17 cellular contexts compared by ENCODE assay signal in the genomic region with DNA sequence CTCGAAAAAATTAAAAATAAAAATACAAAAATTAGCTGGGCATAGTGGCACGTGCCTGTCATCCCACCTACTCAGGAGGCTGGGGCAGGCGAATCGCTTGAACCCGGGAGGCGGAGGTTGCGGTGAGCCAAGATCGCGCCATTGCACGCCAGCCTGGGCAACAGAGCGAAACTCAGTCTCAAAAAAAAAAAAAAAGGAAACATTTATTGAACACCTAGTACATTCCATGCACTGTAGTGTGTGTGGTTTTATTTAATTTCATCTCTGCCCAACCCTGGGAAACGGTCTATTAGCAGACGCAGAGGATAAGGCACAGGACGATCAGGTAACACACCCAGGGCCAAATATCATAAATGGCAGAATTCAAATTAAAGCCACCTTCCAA. TPM values are rescaled to one million over a fixed set of nuclear protein-coding genes. Genes with fewer than 3 reads are reported as not detected.
DNase-seq lines count a peak whose midpoint lies in the region; ATAC-seq, FAIRE-seq and TF ChIP-seq lines count a peak whose summit lies in the region.
"Had no signal": no experiment of that assay in that cellular context is flagged by ENCODE, and none has a peak within 500 bp of the region (broad histone marks: within the 10 kb centered on the region; RNA-seq: fewer than 3 reads in every experiment).

No MANE protein-coding gene starts in this region.

- H3K9me3 ChIP-seq in HepG2 (ENCODE audit: low read length) = no peaks in the 10 kb centered on the region
- H3K9me3 ChIP-seq in right lobe of liver = no peaks in the 10 kb centered on the region
- no peaks in the 10 kb centered on the region for H3K9me3 ChIP-seq in mucosa of rectum (ENCODE audit: control insufficient read depth in 2 of 2, low read length in 2 of 2)
- H3K9me3 ChIP-seq in stomach = no peaks in the 10 kb centered on the region
- H3K9me3 ChIP-seq: ovary, SJSA1 had no signal

- peak overlapping the region; percentile 99 for H2AFZ ChIP-seq in HepG2 (ENCODE audit: low read length)

- peak; percentile 3; the same call in 2 of the 3 replicates for ATAC-seq in HepG2
- ATAC-seq in right lobe of liver = no peak
- ATAC-seq in central memory CD8-positive, alpha-beta T cell (replicated peaks; ENCODE audit: extremely low read depth, poor library complexity, severe bottlenecking) = no peak

- H3K79me2 ChIP-seq in HepG2 (ENCODE audit: insufficient read depth, low read length) = no peaks in the 10 kb centered on the region

- TF ChIP-seq EP300 in HepG2 (IDR thresholded peaks at IDR 0.05; ENCODE audit: low read depth in 2 of 2, low read length in 2 of 2) (no peak), HepG2 (CRISPR knock-in tag; IDR thresholded peaks at IDR 0.05; ENCODE audit: borderline replicate concordance) (no peak), stomach (IDR thresholded peaks at IDR 0.05) (no peak)

- CTCF ChIA-PET in HepG2 (lab: Yijun Ruan, JAX; ENCODE audit: low intra/inter-chr PET ratio, low total read pairs) = no interaction called here
- CTCF ChIA-PET in GM10248 (lab: Yijun Ruan, JAX) = interaction anchor here (1.1 to 3.3 kb wide), 7 partner anchors 10 to 109 kb away, joined by 3 to 17 read pairs (median 4); no protein-coding TSS in a partner anchor
- CTCF ChIA-PET in RWPE1 (lab: Yijun Ruan, JAX) = no interaction called here

- peak overlapping the region; percentile 29 for H3K27ac Mint-ChIP-seq in central memory CD8-positive, alpha-beta T cell (ENCODE audit: low read depth)
- H3K27ac Mint-ChIP-seq in type B pancreatic cell = peak overlapping the region; percentile 87
- H3K27ac Mint-ChIP-seq: HFFc6 had no signal

- TF ChIP-seq CTCF in HepG2 (CRISPR knock-in tag; IDR thresholded peaks at IDR 0.05) (no peak), right lobe of liver (IDR thresholded peaks at IDR 0.05) (no peak), type B pancreatic cell (conservative IDR thresholded peaks at IDR 0.05) (no peak), GM10248 (IDR thresholded peaks at IDR 0.05; ENCODE audit: control extremely low read depth, extremely low read depth, low read depth, missing control alignments) (no peak), RWPE1 (conservative IDR thresholded peaks at IDR 0.05; ENCODE audit: low read depth) (no peak), stomach (IDR thresholded peaks at IDR 0.05) (no peak)

- no peak for DNase-seq in HepG2 (ENCODE audit: low spot score)
- no peak for DNase-seq in right lobe of liver
- no peak for DNase-seq in central memory CD8-positive, alpha-beta T cell (ENCODE audit: low spot score in 2 of 2)
- no peak for DNase-seq in type B pancreatic cell (ENCODE audit: extremely low spot score, unreplicated experiment)
- DNase-seq in GM10248 (ENCODE audit: extremely low spot score) = no peak
- no peak for DNase-seq in RWPE1 (ENCODE audit: low spot score)
- DNase-seq in stomach = no peak
- DNase-seq: activated CD4-positive, alpha-beta T cell treated with anti-CD3 and anti-CD28 coated beads for 4 hours; activated naive CD4-positive, alpha-beta T cell treated with anti-CD3 and anti-CD28 coated beads, Interleukin-2, amount 50 U/mL, for 16 hours; brain microvascular endothelial cell; dermis blood vessel endothelial cell; DND-41; HFFc6; ovary had no signal

- TF ChIP-seq POLR2A in HepG2 (IDR thresholded peaks at IDR 0.05; ENCODE audit: insufficient read depth in 1 of 2, low read depth in 2 of 2, low read length in 2 of 2) (no peak), right lobe of liver (IDR thresholded peaks at IDR 0.05) (no peak), stomach (IDR thresholded peaks at IDR 0.05) (no peak)

- H3K27me3 ChIP-seq in HepG2 (ENCODE audit: control insufficient read depth in 1 of 2, insufficient read depth in 2 of 2, low read length in 2 of 2) = no peaks in the 10 kb centered on the region; a peak in 1 of 5 replicates
- no peaks in the 10 kb centered on the region for H3K27me3 ChIP-seq in right lobe of liver
- H3K27me3 ChIP-seq in mucosa of rectum (ENCODE audit: control insufficient read depth in 2 of 2, insufficient read depth in 2 of 2, low read length in 2 of 2) = no peaks in the 10 kb centered on the region
- no peaks in the 10 kb centered on the region for H3K27me3 ChIP-seq in stomach
- H3K27me3 ChIP-seq: brain microvascular endothelial cell, ovary, SJSA1 had no signal

- H3K27me3 Mint-ChIP-seq in central memory CD8-positive, alpha-beta T cell = no peaks in the 10 kb centered on the region
- peaks cover 3% of the 10 kb centered on the region for H3K27me3 Mint-ChIP-seq in type B pancreatic cell

- no TSS peak for BruUV-seq in HepG2 (replicated peaks; lab: Mats Ljungman, UMichigan)

- intact Hi-C loops in HepG2 (cut with micrococcal nuclease; ENCODE audit: unreplicated experiment) = loop anchor here (1.0 to 2.0 kb wide), 2 partner anchors 9 to 35 kb away; partner anchors contain the start of gene SINHCAF
- intact Hi-C loops in right lobe of liver (cut with DNase I) = no loop called here
- intact Hi-C loops in stomach (cut with DNase I; ENCODE audit: low total_unique reads) = no loop called here

- H3K4me1 ChIP-seq in HepG2 (ENCODE audit: insufficient read depth, low read length) = peaks cover 27% of the 10 kb centered on the region
- no peaks in the 10 kb centered on the region for H3K4me1 ChIP-seq in right lobe of liver
- H3K4me1 ChIP-seq in mucosa of rectum (ENCODE audit: control insufficient read depth in 2 of 2, insufficient read depth in 2 of 2, low read length in 2 of 2) = peaks cover 18 to 24% of the 10 kb centered on the region in 2 donors
- peaks cover 0 to 21% (median 15%) of the 10 kb centered on the region in 4 donors for H3K4me1 ChIP-seq in stomach

- peak overlapping the region; percentile 84 for H3K27ac ChIP-seq in HepG2 (ENCODE audit: extremely low read length, insufficient read depth, low read length)
- H3K27ac ChIP-seq in right lobe of liver = no peak overlapping the region
- peak overlapping the region; percentile 82 to 84 for H3K27ac ChIP-seq in mucosa of rectum (ENCODE audit: low read depth in 2 of 2, low read length in 2 of 2)
- no peak overlapping the region for H3K27ac ChIP-seq in RWPE1
- no peak overlapping the region for H3K27ac ChIP-seq in stomach
- H3K27ac ChIP-seq: brain microvascular endothelial cell, ovary, SJSA1 had no signal

- H3K4me2 ChIP-seq in HepG2 (ENCODE audit: low read depth, low read length) = peak overlapping the region; percentile 100

- no peak for TF ChIP-seq RAD21 in HepG2 (CRISPR knock-in tag; IDR thresholded peaks at IDR 0.05)

- no peak overlapping the region for H3K4me3 Mint-ChIP-seq in central memory CD8-positive, alpha-beta T cell
- peak overlapping the region; percentile 72 for H3K4me3 Mint-ChIP-seq in type B pancreatic cell

- H3K36me3 Mint-ChIP-seq in central memory CD8-positive, alpha-beta T cell (ENCODE audit: insufficient read depth) = no peaks in the 10 kb centered on the region
- no peaks in the 10 kb centered on the region for H3K36me3 Mint-ChIP-seq in type B pancreatic cell
- H3K36me3 Mint-ChIP-seq: CD8-positive, alpha-beta memory T cell had no signal

- H3K4me1 Mint-ChIP-seq in central memory CD8-positive, alpha-beta T cell = peaks cover 12% of the 10 kb centered on the region
- H3K4me1 Mint-ChIP-seq in type B pancreatic cell (ENCODE audit: unreplicated experiment) = peaks cover 18% of the 10 kb centered on the region

- in situ Hi-C loops in HepG2 (cut with HindIII; ENCODE audit: extremely low pct_ligation_motif_present, low pct_unique_long_range_greater_than_20kb) = no loop called here

- H3K9ac ChIP-seq in HepG2 (ENCODE audit: insufficient read depth, low read depth, low read length) (peak overlapping the region; percentile 88), mucosa of rectum (ENCODE audit: low read depth in 1 of 2, low read length in 2 of 2) (peak overlapping the region in 1 of 2 donors; percentile 69)

- no peaks in the 10 kb centered on the region for H3K36me3 ChIP-seq in HepG2 (replicated peaks in 1 of 2; ENCODE audit: control insufficient read depth in 1 of 2, insufficient read depth in 2 of 2, low read length in 2 of 2)
- no peaks in the 10 kb centered on the region for H3K36me3 ChIP-seq in right lobe of liver
- no peaks in the 10 kb centered on the region for H3K36me3 ChIP-seq in mucosa of rectum (ENCODE audit: control insufficient read depth in 2 of 2, insufficient read depth in 2 of 2, low read length in 2 of 2)
- H3K36me3 ChIP-seq in stomach = no peaks in the 10 kb centered on the region
- H3K36me3 ChIP-seq: brain microvascular endothelial cell, ovary, SJSA1 had no signal

- POLR2A ChIA-PET in HepG2 (lab: Yijun Ruan, JAX) = interaction anchor here (1.0 to 2.5 kb wide), 5 partner anchors 9 to 229 kb away, joined by 3 to 36 read pairs (median 7); partner anchors contain the start of genes DENND5B and SINHCAF
- POLR2A ChIA-PET in GM10248 (lab: Yijun Ruan, JAX) = no interaction called here
- POLR2A ChIA-PET in RWPE1 (lab: Yijun Ruan, JAX; ENCODE audit: low non-redundant PET) = no interaction called here

- H4K20me1 ChIP-seq in HepG2 (ENCODE audit: insufficient read depth, low read length) = no peaks in the 10 kb centered on the region

- no peaks in the 10 kb centered on the region for H3K9me3 Mint-ChIP-seq in central memory CD8-positive, alpha-beta T cell
- no peaks in the 10 kb centered on the region for H3K9me3 Mint-ChIP-seq in type B pancreatic cell
- H3K9me3 Mint-ChIP-seq: CD8-positive, alpha-beta memory T cell; HFFc6 had no signal

- H3K4me3 ChIP-seq in HepG2 (replicated peaks in 1 of 3; ENCODE audit: insufficient read depth in 1 of 3, low read depth in 2 of 3, low read length in 3 of 3) (peak overlapping the region; percentile 64 to 77 (median 73)), right lobe of liver (no peak overlapping the region), mucosa of rectum (ENCODE audit: low read length in 2 of 2) (peak overlapping the region; percentile 55 to 58), stomach (no peak overlapping the region)
- H3K4me3 ChIP-seq: ovary, SJSA1 had no signal

- no peak for FAIRE-seq in HepG2 (lab: Jason Lieb, UNC)

- 73% methylated on average over 14 of the region's 14 CpGs for WGBS in HepG2 (ENCODE audit: low lambda C conversion rate)
- 74% methylated on average over 7 of the region's 14 CpGs for WGBS in right lobe of liver (ENCODE audit: insufficient coverage, low coverage, low lambda C conversion rate, missing lambda C conversion rate)
- WGBS in stomach, 5 donors = 76 to 91% (median 85%) methylated on average over 14 of the region's 14 CpGs

RNA-seq across cellular contexts. Expression of gene SINHCAF, which starts 35.8 kb away (rescaled TPM):
- 97.8 and 132 TPM in 2 replicates for total RNA-seq in HepG2 (2016; rRNA removed; fragmentation: Illumina TruSeq; extraction: Trizol)
- total RNA-seq in HepG2 (2016; cell fraction: cytosol; rRNA removed; fragmentation: Illumina TruSeq; extraction: Trizol; ENCODE audit: low read depth) = 22.6 and 27.1 TPM in 2 replicates
- total RNA-seq in HepG2 (2016; cell fraction: insoluble cytoplasmic fraction; rRNA removed; fragmentation: Illumina TruSeq; extraction: Trizol) = 99.7 and 134 TPM in 2 replicates
- 62.6 and 68.2 TPM in 2 replicates for total RNA-seq in HepG2 (2016; cell fraction: membrane; rRNA removed; fragmentation: Illumina TruSeq; extraction: Trizol)
- 46.7 and 57.7 TPM in 2 replicates for total RNA-seq in HepG2 (2016; cell fraction: nucleus; rRNA removed; fragmentation: Illumina TruSeq; extraction: Trizol)
- polyA plus RNA-seq in HepG2 (2011; rRNA removed) = 36.8 and 54.6 TPM in 2 replicates
- 24.7 and 38.2 TPM in 2 replicates for polyA plus RNA-seq in HepG2 (2011; cell fraction: cytosol; rRNA removed)
- polyA plus RNA-seq in HepG2 (2011; cell fraction: nucleus; rRNA removed) = 17.1 and 19.0 TPM in 2 replicates
- polyA plus RNA-seq in HepG2 (2012) = 60.8 and 80.1 TPM in 2 replicates
- 8.1 and 9.8 TPM in 2 replicates for polyA plus RNA-seq in HepG2 (2016; cell fraction: cytosol; fragmentation: Illumina TruSeq; extraction: Trizol; ENCODE audit: low read depth)
- polyA plus RNA-seq in HepG2 (2016; cell fraction: insoluble cytoplasmic fraction; fragmentation: Illumina TruSeq; extraction: Trizol; ENCODE audit: low read depth) = 133 and 138 TPM in 2 replicates
- polyA plus RNA-seq in HepG2 (2016; cell fraction: membrane; fragmentation: Illumina TruSeq; extraction: Trizol; ENCODE audit: low read depth) = 34.0 and 34.6 TPM in 2 replicates
- polyA plus RNA-seq in HepG2 (2016; cell fraction: nucleus; fragmentation: Illumina TruSeq; extraction: Trizol; ENCODE audit: insufficient read depth, low read depth) = 59.8 and 60.8 TPM in 2 replicates
- polyA minus RNA-seq in HepG2 (2011; rRNA and poly(A)+ RNA removed; ENCODE audit: low replicate concordance) = 24.4 and 32.5 TPM in 2 replicates
- 51.2 and 59.7 TPM in 2 replicates for polyA minus RNA-seq in HepG2 (2011; cell fraction: cytosol; rRNA and poly(A)+ RNA removed)
- 68.4 and 72.5 TPM in 2 replicates for polyA minus RNA-seq in HepG2 (2011; cell fraction: nucleus; rRNA and poly(A)+ RNA removed)
- total RNA-seq in right lobe of liver = 10 to 100 TPM in 2 of 6 experiments, 1 to 10 TPM in 4; 1.6 to 21.9 (median 8.2) TPM
- total RNA-seq in type B pancreatic cell (ENCODE audit: low replicate concordance) = 154 and 285 TPM in 2 replicates
- 10 to 100 TPM; 17.5 to 93.5 (median 34.5) TPM for total RNA-seq in stomach
- 10 to 100 TPM; 19.1 to 24.3 (median 20.8) TPM for polyA plus RNA-seq in stomach

Comparison
In these comparisons a context has a peak if more than half of its experiments do, and no peak if none do; other contexts are left out.
1. H3K27ac ChIP-seq: peak in HepG2 (single experiment) and mucosa of rectum (2 of 2); none in right lobe of liver (0 of 3), RWPE1 (single experiment) and stomach (0 of 5).
2. H3K4me3 ChIP-seq: peak in HepG2 (3 of 3) and mucosa of rectum (2 of 2); none in right lobe of liver (0 of 3) and stomach (0 of 4).